26 cellular contexts compared by ENCODE assay signal in genomic region chr20:38239406-38239805, GRCh38. TPM values are rescaled to one million over a fixed set of nuclear protein-coding genes. Genes with fewer than 3 reads are reported as not detected.
"Had no signal": no experiment of that assay in that cellular context is flagged by ENCODE, and none has a peak within 500 bp of the region (broad histone marks: within the 10 kb centered on the region; RNA-seq: fewer than 3 reads in every experiment).

No MANE protein-coding gene starts in this region.

- H3K27me3 ChIP-seq: neural progenitor cell, neutrophil, right lobe of liver, thyroid gland, tibial nerve, upper lobe of left lung had no signal

- H3K36me3 ChIP-seq: neural progenitor cell, neutrophil, right lobe of liver, thyroid gland, upper lobe of left lung had no signal

- H3K27ac ChIP-seq: neural progenitor cell, neutrophil, parathyroid adenoma, psoas muscle, right lobe of liver, sigmoid colon, stomach, thoracic aorta, thyroid gland, upper lobe of left lung had no signal

- H3K4me3 ChIP-seq: neural progenitor cell, psoas muscle, right lobe of liver, sigmoid colon, stomach, thoracic aorta, thyroid gland, tibial nerve, upper lobe of left lung had no signal

- H3K9me3 ChIP-seq: thyroid gland had no signal

- ATAC-seq: naive thymus-derived CD8-positive, alpha-beta T cell; natural killer cell treated with Interleukin-12 subunit alpha and Interleukin-12 subunit beta and Interleukin-15 and Interleukin-18, amount 100 ng/mL, for 72 hours; psoas muscle; right cardiac atrium; right lobe of liver; stimulated activated effector memory CD8-positive, alpha-beta T cell treated with anti-CD3 and anti-CD28 coated beads, Interleukin-12 subunit alpha, Interleukin-12 subunit beta, amount 100 ng/mL, for 72 hours; stimulated activated naive B cell treated with anti-CD40 and anti-IgM and Interleukin-4, amounts not matched to agents 10 μg/mL and 1 μg/mL and 100 μg/mL, for 72 hours had no signal

- H3K4me1 ChIP-seq: neural progenitor cell, parathyroid adenoma, psoas muscle, sigmoid colon, stomach, thyroid gland, upper lobe of left lung had no signal

- DNase-seq: naive B cell; naive thymus-derived CD8-positive, alpha-beta T cell; nucleus accumbens; psoas muscle; right cardiac atrium; right lobe of liver; sigmoid colon; stimulated activated CD4-positive, alpha-beta T cell treated with anti-CD3 and anti-CD28 coated beads, Interleukin-15, amount 100 ng/mL, for 24 hours; stimulated activated CD4-positive, alpha-beta T cell treated with anti-CD3 and anti-CD28 coated beads, Interleukin-2, amount 100 ng/mL, for 24 hours; stimulated activated CD4-positive, alpha-beta T cell treated with anti-CD3 and anti-CD28 coated beads, Interleukin-2, amount 100 ng/mL, for 48 hours; stimulated activated CD4-positive, alpha-beta T cell treated with anti-CD3 and anti-CD28 coated beads, Interleukin-4, amount 100 ng/mL, for 24 hours; stimulated activated naive B cell treated with anti-CD40 and anti-IgM and Interleukin-4, amounts not matched to agents 10 μg/mL and 1 μg/mL and 100 μg/mL, for 72 hours; stimulated activated naive CD4-positive, alpha-beta T cell treated with Interleukin-2 at 50 U/mL for 16 hours; stomach; thyroid gland; trophoblast cell; upper lobe of left lung had no signal

- H3K9ac ChIP-seq: neural progenitor cell, parathyroid adenoma had no signal

- H2AFZ ChIP-seq: neural progenitor cell, parathyroid adenoma had no signal

- H3K4me2 ChIP-seq: neural progenitor cell had no signal

RNA-seq across cellular contexts. Expression of gene KIAA1755, which starts 21.1 kb away (rescaled TPM):
- total RNA-seq: naive thymus-derived CD8-positive, alpha-beta T cell; natural killer cell treated with Interleukin-12 subunit alpha and Interleukin-12 subunit beta and Interleukin-15 and Interleukin-18, amount 100 ng/mL, for 72 hours; renal cortical epithelial cell had no signal
- polyA plus RNA-seq: naive thymus-derived CD8-positive, alpha-beta T cell; neural cell had no signal
